9 cellular contexts compared by ENCODE assay signal in genomic region chr1:212638419-212639151, GRCh38. TPM values are rescaled to one million over a fixed set of nuclear protein-coding genes. Genes with fewer than 3 reads are reported as not detected.
DNase-seq lines count a peak whose midpoint lies in the region; ATAC-seq and TF ChIP-seq lines count a peak whose summit lies in the region.
"Had no signal": no experiment of that assay in that cellular context is flagged by ENCODE, and none has a peak within 500 bp of the region (broad histone marks: within the 10 kb centered on the region; RNA-seq: fewer than 3 reads in every experiment).

No MANE protein-coding gene starts in this region.

- peaks cover 7% of the 10 kb centered on the region for H3K27me3 Mint-ChIP-seq in glutamatergic neuron (ENCODE audit: unreplicated experiment)
- peaks cover 19% of the 10 kb centered on the region for H3K27me3 Mint-ChIP-seq in activated CD8-positive, alpha-beta T cell treated with anti-CD3 and anti-CD28 coated beads, Interleukin-2, amount 10 ng/mL, durations not matched to agents 7 days and 5 days (ENCODE audit: low read depth)

- ATAC-seq in SK-N-SH treated with all-trans-retinoic acid at 6 μM for 48 hours (peak; percentile 36; the same call in 2 of the 3 replicates), HG02852 (IDR thresholded peaks at IDR 0.05; ENCODE audit: unreplicated experiment) (no peak), foreskin keratinocyte (no peak)
- no peak for ATAC-seq in activated CD8-positive, alpha-beta T cell treated with anti-CD3 and anti-CD28 coated beads, Interleukin-2, amount 10 ng/mL, durations not matched to agents 7 days and 5 days

- peak in 1 of 4 donors; percentile 72 for TF ChIP-seq EP300 in sigmoid colon (IDR thresholded peaks at IDR 0.05)

- peak overlapping the region; percentile 46 for H3K4me3 Mint-ChIP-seq in glutamatergic neuron (ENCODE audit: unreplicated experiment)
- H3K4me3 Mint-ChIP-seq in activated CD8-positive, alpha-beta T cell treated with anti-CD3 and anti-CD28 coated beads, Interleukin-2, amount 10 ng/mL, durations not matched to agents 7 days and 5 days: no peak overlapping the region

- no peaks in the 10 kb centered on the region for H3K36me3 ChIP-seq in sigmoid colon
- H3K36me3 ChIP-seq: HAP-1 had no signal

- H3K27me3 ChIP-seq in sigmoid colon: no peaks in the 10 kb centered on the region
- peaks cover 39% of the 10 kb centered on the region for H3K27me3 ChIP-seq in foreskin keratinocyte

- TF ChIP-seq POLR2A in sigmoid colon (IDR thresholded peaks at IDR 0.05): no peak

- H3K4me3 ChIP-seq in sigmoid colon: no peak overlapping the region
- H3K4me3 ChIP-seq: HAP-1 had no signal

- peaks cover 3% of the 10 kb centered on the region for H3K9me3 Mint-ChIP-seq in glutamatergic neuron (ENCODE audit: unreplicated experiment)
- H3K9me3 Mint-ChIP-seq in activated CD8-positive, alpha-beta T cell treated with anti-CD3 and anti-CD28 coated beads, Interleukin-2, amount 10 ng/mL, durations not matched to agents 7 days and 5 days (ENCODE audit: insufficient read depth): peaks cover 3% of the 10 kb centered on the region

- DNase-seq in DMS 273 treated with DMSO at 0.1 percent for 48 hours (lab: John Stamatoyannopoulos, UW) (peak; percentile 70), glutamatergic neuron (no peak), sigmoid colon (peak; percentile 84), foreskin keratinocyte (no peak), NCI-H146 (lab: John Stamatoyannopoulos, UW) (no peak)
- no peak for DNase-seq in activated CD8-positive, alpha-beta T cell treated with anti-CD3 and anti-CD28 coated beads, Interleukin-2, amount 10 ng/mL, durations not matched to agents 7 days and 5 days

- peaks cover 0 to 42% (median 34%) of the 10 kb centered on the region in 4 donors for H3K4me1 ChIP-seq in sigmoid colon
- no peaks in the 10 kb centered on the region for H3K4me1 ChIP-seq in foreskin keratinocyte

- H3K9me3 ChIP-seq in sigmoid colon: no peaks in the 10 kb centered on the region
- H3K9me3 ChIP-seq: HAP-1 had no signal

- POLR2A ChIA-PET in activated CD8-positive, alpha-beta T cell treated with anti-CD3 and anti-CD28 coated beads, Interleukin-2, amount 10 ng/mL, durations not matched to agents 7 days and 5 days (lab: Charles Lee): no interaction called here

- no peak for TF ChIP-seq CTCF in glutamatergic neuron (IDR thresholded peaks at IDR 0.05; ENCODE audit: partially characterized antibody, unreplicated experiment)
- no peak for TF ChIP-seq CTCF in sigmoid colon (IDR thresholded peaks at IDR 0.05)
- TF ChIP-seq CTCF in foreskin keratinocyte (conservative IDR thresholded peaks at IDR 0.05): no peak

- no peak overlapping the region for H3K27ac Mint-ChIP-seq in glutamatergic neuron (ENCODE audit: unreplicated experiment)
- H3K27ac Mint-ChIP-seq in activated CD8-positive, alpha-beta T cell treated with anti-CD3 and anti-CD28 coated beads, Interleukin-2, amount 10 ng/mL, durations not matched to agents 7 days and 5 days: no peak overlapping the region

- intact Hi-C loops in sigmoid colon (cut with DNase I): no loop called here

- 53 to 72% methylated on average over 4 of the region's 4 CpGs for WGBS in sigmoid colon, 2 donors

- H3K27ac ChIP-seq in sigmoid colon: peak overlapping the region; percentile 25 to 75 (median 58)
- H3K27ac ChIP-seq in foreskin keratinocyte: no peak overlapping the region

- peaks cover 4% of the 10 kb centered on the region for H3K4me1 Mint-ChIP-seq in glutamatergic neuron (ENCODE audit: low read depth, unreplicated experiment)
- H3K4me1 Mint-ChIP-seq in activated CD8-positive, alpha-beta T cell treated with anti-CD3 and anti-CD28 coated beads, Interleukin-2, amount 10 ng/mL, durations not matched to agents 7 days and 5 days (ENCODE audit: low read depth): peaks cover 46% of the 10 kb centered on the region

- CTCF ChIA-PET in activated CD8-positive, alpha-beta T cell treated with anti-CD3 and anti-CD28 coated beads, Interleukin-2, amount 10 ng/mL, durations not matched to agents 7 days and 5 days (lab: Charles Lee): interaction anchor here (0.9 to 3.8 kb wide), 2 partner anchors 27 to 181 kb away, joined by 3 to 13 read pairs; no protein-coding TSS in a partner anchor

- peaks cover 11% of the 10 kb centered on the region for H3K36me3 Mint-ChIP-seq in glutamatergic neuron (ENCODE audit: unreplicated experiment)
- peaks cover 7% of the 10 kb centered on the region for H3K36me3 Mint-ChIP-seq in activated CD8-positive, alpha-beta T cell treated with anti-CD3 and anti-CD28 coated beads, Interleukin-2, amount 10 ng/mL, durations not matched to agents 7 days and 5 days (ENCODE audit: low read depth)

TF ChIP-seq in SK-N-SH treated with all-trans-retinoic acid at 6 μM for 48 hours, 23 proteins besides CTCF, POLR2A, EP300 and RAD21:
- TF ChIP-seq TOX (CRISPR knock-in tag; IDR thresholded peaks at IDR 0.05; ENCODE audit: borderline replicate concordance) (no peak), RARB (CRISPR knock-in tag; IDR thresholded peaks at IDR 0.05) (no peak), ESRRG (CRISPR knock-in tag; IDR thresholded peaks at IDR 0.05) (no peak), ZNF70 (CRISPR knock-in tag; IDR thresholded peaks at IDR 0.05) (no peak), SNAI2 (CRISPR knock-in tag; IDR thresholded peaks at IDR 0.05) (no peak), CREB5 (CRISPR knock-in tag; IDR thresholded peaks at IDR 0.05; ENCODE audit: low read depth) (no peak), GLIS3 (CRISPR knock-in tag; IDR thresholded peaks at IDR 0.05) (no peak), TCF4 (CRISPR knock-in tag; IDR thresholded peaks at IDR 0.05; ENCODE audit: borderline replicate concordance) (no peak), ARNTL (CRISPR knock-in tag; IDR thresholded peaks at IDR 0.05; ENCODE audit: borderline replicate concordance, low read depth) (no peak), BACH2 (CRISPR knock-in tag; IDR thresholded peaks at IDR 0.05; ENCODE audit: borderline replicate concordance) (no peak), ISL1 (CRISPR knock-in tag; IDR thresholded peaks at IDR 0.05) (no peak), CSRNP3 (CRISPR knock-in tag; IDR thresholded peaks at IDR 0.05) (no peak), OSR1 (CRISPR knock-in tag; IDR thresholded peaks at IDR 0.05) (no peak), ZNF565 (CRISPR knock-in tag; conservative IDR thresholded peaks at IDR 0.05; ENCODE audit: low read depth) (no peak), ZNF8 (CRISPR knock-in tag; IDR thresholded peaks at IDR 0.05) (no peak), TSHZ2 (CRISPR knock-in tag; IDR thresholded peaks at IDR 0.05) (no peak), ZC3H10 (CRISPR knock-in tag; IDR thresholded peaks at IDR 0.05) (no peak), CSDC2 (CRISPR knock-in tag; IDR thresholded peaks at IDR 0.05) (no peak)

RNA-seq across cellular contexts. Expression of gene ATF3, which starts 30.0 kb away (rescaled TPM):
- 35.3 TPM for total RNA-seq in glutamatergic neuron (ENCODE audit: unreplicated experiment)
- 10 to 100 TPM in 2 of 4 donors, 1 to 10 TPM in 2; 3.2 to 32.0 (median 11.8) TPM for total RNA-seq in sigmoid colon
- polyA plus RNA-seq in sigmoid colon: 100 to 1,000 TPM in 1 of 3 donors, 10 to 100 TPM in 2; 29.4 to 162 (median 37.8) TPM
- 10 to 100 TPM; 12.1 to 12.5 TPM for total RNA-seq in activated CD8-positive, alpha-beta T cell treated with anti-CD3 and anti-CD28 coated beads, Interleukin-2, amount 10 ng/mL, durations not matched to agents 7 days and 5 days
- 3.3 and 5.4 TPM in 2 replicates for total RNA-seq in foreskin keratinocyte
- polyA plus RNA-seq in foreskin keratinocyte: 3.3 and 4.8 TPM in 2 replicates

Comparison
In these comparisons a context has a peak if more than half of its experiments do, and no peak if none do; other contexts are left out.
1. DNase-seq: peak in DMS 273 treated with DMSO at 0.1 percent for 48 hours (single experiment) and sigmoid colon (single experiment); none in glutamatergic neuron (single experiment), activated CD8-positive, alpha-beta T cell treated with anti-CD3 and anti-CD28 coated beads, Interleukin-2, amount 10 ng/mL, durations not matched to agents 7 days and 5 days (single experiment), foreskin keratinocyte (0 of 2) and NCI-H146 (single experiment).